ENCODE assay signal across 26 cellular contexts in genomic region chr3:36920884-36921567, GRCh38.
"Had no signal": no experiment of that assay in that cellular context is flagged by ENCODE, and none has a peak within 500 bp of the region (broad histone marks: within the 10 kb centered on the region; RNA-seq: fewer than 3 reads in every experiment).

No MANE protein-coding gene starts in this region.

- H3K4me3 Mint-ChIP-seq: activated CD8-positive, alpha-beta T cell treated with anti-CD3 and anti-CD28 coated beads for 36 hours; activated naive CD8-positive, alpha-beta T cell treated with anti-CD3 and anti-CD28 coated beads, Interleukin-2, amount 50 U/mL, for 24 hours; activated T-cell treated with anti-CD3 and anti-CD28 coated beads, Interleukin-2, amount 50 U/mL, for 4 hours had no signal

- DNase-seq: activated CD4-positive, alpha-beta T cell treated with anti-CD3 and anti-CD28 coated beads for 4 hours; activated CD8-positive, alpha-beta T cell treated with anti-CD3 and anti-CD28 coated beads for 36 hours; activated effector memory CD4-positive, alpha-beta T cell treated with anti-CD3 and anti-CD28 coated beads, Interleukin-2, amount 50 U/mL, for 16 hours; activated naive CD4-positive, alpha-beta T cell treated with Interleukin-2 at 50 U/mL for 16 hours; activated naive CD8-positive, alpha-beta T cell treated with anti-CD3 and anti-CD28 coated beads, Interleukin-2, amount 50 U/mL, for 24 hours; activated T-cell treated with anti-CD3 and anti-CD28 coated beads, Interleukin-2, amount 50 U/mL, for 4 hours; amniotic stem cell; body of pancreas; central memory CD4-positive, alpha-beta T cell; MM.1S; NCI-H1105; NCI-H1436 treated with DMSO at 0.1 percent for 48 hours; NCI-H187; NCI-H2081; NCI-H510A treated with DMSO at 0.1 percent for 48 hours; NCI-H69; NK-92 treated with Interleukin-12 subunit alpha and Interleukin-12 subunit beta, amount 100 ng/mL, for 24 hours; Peyer's patch; Right ventricle myocardium superior; SW 1271 had no signal

- ATAC-seq: activated CD4-positive, CD25-positive, alpha-beta regulatory T cell treated with anti-CD3 and anti-CD28 coated beads, Interleukin-2, amount 50 U/mL, for 24 hours; activated CD8-positive, alpha-beta T cell treated with anti-CD3 and anti-CD28 coated beads for 36 hours; activated naive CD4-positive, alpha-beta T cell treated with anti-CD3 and anti-CD28 coated beads, Interleukin-2, amount 50 U/mL, for 72 hours; activated naive CD8-positive, alpha-beta T cell treated with anti-CD3 and anti-CD28 coated beads, Interleukin-2, amount 50 U/mL, for 24 hours; activated T-cell treated with anti-CD3 and anti-CD28 coated beads, Interleukin-2, amount 50 U/mL, for 4 hours; body of pancreas; SK-N-SH treated with all-trans-retinoic acid at 6 μM for 48 hours had no signal

- H3K4me3 ChIP-seq: ascending aorta, body of pancreas, Peyer's patch, SJSA1 had no signal

- H3K27me3 Mint-ChIP-seq: activated CD8-positive, alpha-beta T cell treated with anti-CD3 and anti-CD28 coated beads for 36 hours; activated naive CD8-positive, alpha-beta T cell treated with anti-CD3 and anti-CD28 coated beads, Interleukin-2, amount 50 U/mL, for 24 hours had no signal

- H3K27me3 ChIP-seq: ascending aorta, body of pancreas, Peyer's patch, SJSA1 had no signal

- H3K4me1 ChIP-seq: ascending aorta, SJSA1 had no signal

- H3K27ac ChIP-seq: ascending aorta, RWPE1, SJSA1 had no signal

- H3K36me3 ChIP-seq: ascending aorta, Peyer's patch, SJSA1 had no signal

- H3K27ac Mint-ChIP-seq: activated CD8-positive, alpha-beta T cell treated with anti-CD3 and anti-CD28 coated beads for 36 hours; activated naive CD4-positive, alpha-beta T cell treated with anti-CD3 and anti-CD28 coated beads, Interleukin-2, amount 50 U/mL, for 72 hours; activated naive CD8-positive, alpha-beta T cell treated with anti-CD3 and anti-CD28 coated beads, Interleukin-2, amount 50 U/mL, for 24 hours had no signal

- H3K9me3 ChIP-seq: ascending aorta, body of pancreas, SJSA1 had no signal
